Comparison of ENCODE assay signal across 1 cellular context in genomic region chr12:32266756-32267155, GRCh38.
TF ChIP-seq lines count a peak whose summit lies in the region.

No MANE protein-coding gene starts in this region.

TF ChIP-seq in K562, 482 proteins besides CTCF, POLR2A, EP300 and RAD21:
- TF ChIP-seq TFE3 (CRISPR knock-in tag; IDR thresholded peaks at IDR 0.05) (no peak), MEIS2 (IDR thresholded peaks at IDR 0.05; ENCODE audit: partially characterized antibody) (peak; percentile 26), FUS (optimal IDR thresholded peaks at IDR 0.05; ENCODE audit: low read depth, low read length) (no peak)
